Comparison of ENCODE assay signal across 15 cellular contexts in the genomic region with DNA sequence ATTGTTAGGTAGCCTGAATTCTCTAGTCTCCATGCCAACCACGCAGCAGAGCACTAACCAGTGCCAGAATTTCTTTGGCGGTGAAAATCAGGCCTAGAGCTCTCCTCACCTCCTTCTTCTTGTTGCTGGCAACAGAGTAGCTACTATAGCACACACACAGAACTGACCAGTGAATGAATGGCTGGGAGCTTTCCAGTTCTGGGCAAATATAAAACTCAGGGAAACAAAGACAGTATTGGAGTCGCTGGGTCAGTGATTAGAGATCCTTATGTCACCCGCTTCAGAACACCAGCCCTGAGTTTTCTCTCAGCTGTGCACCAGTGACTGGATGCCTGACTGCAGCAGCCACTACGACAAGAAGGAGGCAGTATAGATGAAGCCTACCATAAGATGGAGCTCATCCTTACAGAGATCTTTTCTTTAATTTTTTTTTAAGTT. TPM values are rescaled to one million over a fixed set of nuclear protein-coding genes. Genes with fewer than 3 reads are reported as not detected.
DNase-seq lines count a peak whose midpoint lies in the region; ATAC-seq and TF ChIP-seq lines count a peak whose summit lies in the region.
"Had no signal": no experiment of that assay in that cellular context is flagged by ENCODE, and none has a peak within 500 bp of the region (broad histone marks: within the 10 kb centered on the region; RNA-seq: fewer than 3 reads in every experiment).

No MANE protein-coding gene starts in this region.

- TF ChIP-seq CTCF in 22Rv1 (IDR thresholded peaks at IDR 0.05): 0 out of 2 replicates have a peak, but pooled peaks have one; percentile 15

- no peak for ATAC-seq in HG03139 (IDR thresholded peaks at IDR 0.05; ENCODE audit: unreplicated experiment)
- ATAC-seq: natural killer cell had no signal

- peak; percentile 91 for DNase-seq in SK-MEL-5 (ENCODE audit: low read depth, low spot score)
- peak; percentile 59 for DNase-seq in epidermal melanocyte (ENCODE audit: insufficient read length, low spot score)
- DNase-seq in mucosa of gallbladder (ENCODE audit: low spot score): peak; percentile 19
- DNase-seq in GM03348 (ENCODE audit: low spot score): no peak
- DNase-seq in NCI-H526 treated with DMSO at 0.1 percent for 48 hours (lab: John Stamatoyannopoulos, UW): no peak
- DNase-seq in DMS53 treated with DMSO at 0.1 percent for 48 hours (lab: John Stamatoyannopoulos, UW; ENCODE audit: unreplicated experiment): no peak
- DNase-seq: activated CD4-positive, alpha-beta T cell treated with anti-CD3 and anti-CD28 coated beads for 48 hours; islet precursor cell; natural killer cell; NCI-H1092 treated with DMSO at 0.1 percent for 48 hours; stimulated activated CD4-positive, alpha-beta T cell treated with anti-CD3 and anti-CD28 coated beads, Interleukin-15, amount 100 ng/mL, for 24 hours; SW 1271 had no signal

- in situ Hi-C loops in SK-MEL-5 (cut with HindIII; ENCODE audit: low pct_unique_long_range_greater_than_20kb, low sequenced_read_pairs): no loop called here

- no peak overlapping the region for H3K27ac ChIP-seq in 22Rv1
- H3K27ac ChIP-seq: cardiac muscle cell had no signal

RNA-seq across cellular contexts. Expression of a gene that starts 26.9 kb away (rescaled TPM):
- total RNA-seq in SK-MEL-5 (2014; rRNA removed; shearing (Covaris generic)): 11.6 and 12.1 TPM in 2 replicates
- polyA plus RNA-seq in SK-MEL-5 (2015; cell fraction: cytosol; rRNA removed): 7.0 and 8.7 TPM in 2 replicates
- 17.1 and 18.5 TPM in 2 replicates for polyA plus RNA-seq in SK-MEL-5 (2015; cell fraction: nucleus; rRNA removed)
- 24.6 TPM for total RNA-seq in mucosa of gallbladder

RNA-seq across cellular contexts. Expression of a gene that starts 30.8 kb away (rescaled TPM):
- 0.08 TPM in 1 of 2 replicates, not detected in the other for total RNA-seq in SK-MEL-5 (2014; rRNA removed; shearing (Covaris generic))
- polyA plus RNA-seq in SK-MEL-5 (2015; cell fraction: cytosol; rRNA removed): not detected in 2 replicates
- 0.42 TPM in 1 of 2 replicates, not detected in the other for polyA plus RNA-seq in SK-MEL-5 (2015; cell fraction: nucleus; rRNA removed)
- total RNA-seq in mucosa of gallbladder: 3.3 TPM

RNA-seq across cellular contexts. Expression of a gene that starts 54.4 kb away (rescaled TPM):
- 101 and 105 TPM in 2 replicates for total RNA-seq in SK-MEL-5 (2014; rRNA removed; shearing (Covaris generic))
- 167 and 242 TPM in 2 replicates for polyA plus RNA-seq in SK-MEL-5 (2015; cell fraction: cytosol; rRNA removed)
- polyA plus RNA-seq in SK-MEL-5 (2015; cell fraction: nucleus; rRNA removed): 23.4 and 39.8 TPM in 2 replicates
- total RNA-seq in mucosa of gallbladder: 140 TPM

Comparison
In these comparisons a context has a peak if more than half of its experiments do, and no peak if none do; other contexts are left out.
1. DNase-seq: peak in SK-MEL-5 (single experiment), epidermal melanocyte (single experiment) and mucosa of gallbladder (single experiment); none in GM03348 (single experiment), NCI-H526 treated with DMSO at 0.1 percent for 48 hours (single experiment) and DMS53 treated with DMSO at 0.1 percent for 48 hours (single experiment).